Comparison of ENCODE assay signal across 9 cellular contexts in the genomic region with DNA sequence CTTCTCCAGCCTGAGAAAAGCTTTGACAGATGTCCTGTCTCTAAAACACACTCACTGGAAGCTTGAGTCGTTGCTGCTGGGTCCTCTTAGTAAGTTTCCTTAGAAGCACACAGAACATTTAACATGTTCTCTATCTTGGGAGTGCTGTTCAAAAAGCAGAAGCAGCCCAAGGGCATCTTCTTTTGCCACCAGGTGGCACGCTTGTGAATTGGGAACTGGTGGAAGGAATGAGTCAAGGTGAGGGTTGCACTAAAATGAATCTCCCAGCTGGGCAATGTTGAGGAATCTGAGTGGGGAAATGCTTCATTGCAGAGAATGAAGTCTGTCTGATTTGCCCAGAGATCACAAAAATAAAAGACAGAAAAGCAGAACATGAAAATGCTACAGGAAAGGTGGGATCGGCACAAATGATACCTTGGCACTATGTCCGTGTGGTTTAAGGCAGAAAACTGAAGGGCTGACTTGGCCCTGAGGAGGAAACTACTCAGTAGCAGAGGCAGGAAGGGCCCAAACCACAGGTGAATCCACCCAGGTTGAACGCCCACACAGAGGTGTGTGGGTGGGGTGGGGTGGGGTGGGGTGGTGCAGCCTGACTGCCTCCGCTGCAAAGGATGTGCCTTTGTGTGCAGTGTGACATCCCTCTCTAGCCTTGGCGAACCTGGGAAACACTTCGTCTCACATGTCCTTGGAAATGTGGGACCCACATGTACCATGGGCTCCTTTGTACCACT. TPM values are rescaled to one million over a fixed set of nuclear protein-coding genes. Genes with fewer than 3 reads are reported as not detected.
DNase-seq lines count a peak whose midpoint lies in the region; ATAC-seq and TF ChIP-seq lines count a peak whose summit lies in the region.
"Had no signal": no experiment of that assay in that cellular context is flagged by ENCODE, and none has a peak within 500 bp of the region (broad histone marks: within the 10 kb centered on the region; RNA-seq: fewer than 3 reads in every experiment).

No MANE protein-coding gene starts in this region.

- intact Hi-C loops in esophagus squamous epithelium (cut with DNase I) = no loop called here

- H3K9me3 ChIP-seq in esophagus squamous epithelium = no peaks in the 10 kb centered on the region
- H3K9me3 ChIP-seq: upper lobe of left lung had no signal

- H3K27ac ChIP-seq in 22Rv1 (no peak overlapping the region), esophagus squamous epithelium (no peak overlapping the region)
- H3K27ac ChIP-seq: upper lobe of left lung had no signal

- H3K4me3 ChIP-seq in esophagus squamous epithelium = no peak overlapping the region
- H3K4me3 ChIP-seq: upper lobe of left lung had no signal

- no peaks in the 10 kb centered on the region for H3K4me1 ChIP-seq in esophagus squamous epithelium
- H3K4me1 ChIP-seq: upper lobe of left lung had no signal

- WGBS in esophagus squamous epithelium, 2 donors = 52 to 67% methylated on average over 6 to 7 of the region's 8 CpGs

- TF ChIP-seq POLR2A in esophagus squamous epithelium (IDR thresholded peaks at IDR 0.05) (no peak), GM18505 (IDR thresholded peaks at IDR 0.05; ENCODE audit: borderline replicate concordance, extremely low read depth, insufficient read depth, insufficient read length) (no peak)

- DNase-seq in M059J (ENCODE audit: low read depth) (peak; percentile 49), esophagus squamous epithelium (lab: John Stamatoyannopoulos, UW) (no peak)
- peak; percentile 61 for DNase-seq in activated CD4-positive, alpha-beta T cell treated with anti-CD3 and anti-CD28 coated beads, Interleukin-2, amount 50 U/mL, for 1 hour
- peak; percentile 42 for DNase-seq in stimulated activated CD4-positive, alpha-beta T cell treated with anti-CD3 and anti-CD28 coated beads, Interleukin-4, amount 100 ng/mL, for 1 hour

- ATAC-seq in GM18870 (IDR thresholded peaks at IDR 0.05; ENCODE audit: unreplicated experiment) = peak; percentile 66
- ATAC-seq in GM18505 (IDR thresholded peaks at IDR 0.05; ENCODE audit: unreplicated experiment) = no peak
- no peak for ATAC-seq in GM19328 (IDR thresholded peaks at IDR 0.05; ENCODE audit: unreplicated experiment)

- TF ChIP-seq CTCF in 22Rv1 (IDR thresholded peaks at IDR 0.05) (peak; percentile 73), esophagus squamous epithelium (IDR thresholded peaks at IDR 0.05) (peak in 5 of 6 experiments; percentile 32 to 70 (median 48))

- H3K27me3 ChIP-seq in esophagus squamous epithelium = no peaks in the 10 kb centered on the region
- H3K27me3 ChIP-seq: upper lobe of left lung had no signal

- no peaks in the 10 kb centered on the region for H3K36me3 ChIP-seq in esophagus squamous epithelium
- H3K36me3 ChIP-seq: upper lobe of left lung had no signal

RNA-seq across cellular contexts. Expression of a gene that starts 26.0 kb away (rescaled TPM):
- total RNA-seq in M059J (2014; rRNA removed; shearing (Covaris generic)) = 0.02 TPM in 1 of 2 replicates, not detected in the other
- total RNA-seq in esophagus squamous epithelium = 10 to 100 TPM in 1 of 4 donors, 1 to 10 TPM in 2, under 1 TPM in 1; 0.61 to 36.8 (median 4.0) TPM
